In the genomic region with DNA sequence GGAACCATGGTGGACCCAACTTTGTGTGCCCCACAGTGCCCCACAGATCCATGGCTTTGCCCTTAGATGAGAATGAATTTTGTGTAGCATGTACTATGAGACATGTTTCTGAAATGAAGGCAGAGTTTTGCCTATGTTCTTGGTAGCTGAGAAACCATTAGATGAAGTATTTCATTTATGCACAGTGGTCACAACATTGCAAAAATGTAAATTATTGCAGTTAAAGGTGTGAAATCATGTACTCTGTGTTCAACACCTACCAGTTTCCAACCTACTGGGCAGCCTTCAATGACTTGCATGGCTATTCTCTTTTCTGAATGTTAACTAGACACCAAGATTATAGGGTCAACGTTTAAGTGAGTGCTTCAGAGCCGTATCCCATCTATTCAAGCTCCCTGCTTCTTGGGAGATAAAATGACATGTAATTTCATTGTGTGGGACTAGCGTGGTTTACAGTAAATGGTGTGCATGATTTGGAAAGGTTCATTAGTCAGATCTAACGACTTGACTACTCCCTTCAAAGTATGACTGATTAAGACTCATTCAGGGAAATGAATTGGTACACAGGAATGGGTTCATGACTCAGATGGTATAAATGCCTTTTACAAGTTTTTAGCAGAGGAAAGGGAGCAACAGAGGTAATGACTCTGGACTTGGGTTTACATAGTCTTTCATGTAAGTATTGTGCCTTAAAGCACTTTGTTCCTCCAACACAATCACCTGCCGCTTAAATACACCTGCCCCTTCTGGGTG, we compare ENCODE assay signal across 10 cellular contexts.
DNase-seq lines count a peak whose midpoint lies in the region; ATAC-seq, FAIRE-seq and TF ChIP-seq lines count a peak whose summit lies in the region.
"Had no signal": no experiment of that assay in that cellular context is flagged by ENCODE, and none has a peak within 500 bp of the region (broad histone marks: within the 10 kb centered on the region; RNA-seq: fewer than 3 reads in every experiment).

No MANE protein-coding gene starts in this region.

- no peak for TF ChIP-seq CTCF in D721Med (IDR thresholded peaks at IDR 0.05; ENCODE audit: insufficient read depth, missing control alignments)

- peak in 2 of 3 experiments; percentile 6 to 57 for DNase-seq in NCI-H1417 (lab: John Stamatoyannopoulos, UW)
- DNase-seq in NCI-H1417 treated with DMSO at 0.1 percent for 48 hours (lab: John Stamatoyannopoulos, UW) = no peak
- DNase-seq in RKO (ENCODE audit: low spot score) = peak; percentile 89
- peak; percentile 61 for DNase-seq in kidney glomerular epithelial cell (lab: John Stamatoyannopoulos, UW)
- no peak for DNase-seq in D721Med (ENCODE audit: insufficient read length, low spot score)
- DNase-seq in NCI-H510A treated with DMSO at 0.1 percent for 48 hours (lab: John Stamatoyannopoulos, UW) = no peak
- no peak for DNase-seq in superior temporal gyrus (ENCODE audit: extremely low spot score)
- DNase-seq: NCI-H1694, right lobe of liver had no signal

- no peak for FAIRE-seq in D721Med (lab: Jason Lieb, UNC)

- peak; percentile 41 for ATAC-seq in HG02973 (IDR thresholded peaks at IDR 0.05; ENCODE audit: unreplicated experiment)
- ATAC-seq: right lobe of liver had no signal

Comparison
In these comparisons a context has a peak if more than half of its experiments do, and no peak if none do; other contexts are left out.
1. DNase-seq: peak in NCI-H1417 (2 of 3), RKO (single experiment) and kidney glomerular epithelial cell (single experiment); none in NCI-H1417 treated with DMSO at 0.1 percent for 48 hours (single experiment), D721Med (single experiment), NCI-H510A treated with DMSO at 0.1 percent for 48 hours (single experiment) and superior temporal gyrus (single experiment).